1 cellular context compared by ENCODE assay signal in the genomic region with DNA sequence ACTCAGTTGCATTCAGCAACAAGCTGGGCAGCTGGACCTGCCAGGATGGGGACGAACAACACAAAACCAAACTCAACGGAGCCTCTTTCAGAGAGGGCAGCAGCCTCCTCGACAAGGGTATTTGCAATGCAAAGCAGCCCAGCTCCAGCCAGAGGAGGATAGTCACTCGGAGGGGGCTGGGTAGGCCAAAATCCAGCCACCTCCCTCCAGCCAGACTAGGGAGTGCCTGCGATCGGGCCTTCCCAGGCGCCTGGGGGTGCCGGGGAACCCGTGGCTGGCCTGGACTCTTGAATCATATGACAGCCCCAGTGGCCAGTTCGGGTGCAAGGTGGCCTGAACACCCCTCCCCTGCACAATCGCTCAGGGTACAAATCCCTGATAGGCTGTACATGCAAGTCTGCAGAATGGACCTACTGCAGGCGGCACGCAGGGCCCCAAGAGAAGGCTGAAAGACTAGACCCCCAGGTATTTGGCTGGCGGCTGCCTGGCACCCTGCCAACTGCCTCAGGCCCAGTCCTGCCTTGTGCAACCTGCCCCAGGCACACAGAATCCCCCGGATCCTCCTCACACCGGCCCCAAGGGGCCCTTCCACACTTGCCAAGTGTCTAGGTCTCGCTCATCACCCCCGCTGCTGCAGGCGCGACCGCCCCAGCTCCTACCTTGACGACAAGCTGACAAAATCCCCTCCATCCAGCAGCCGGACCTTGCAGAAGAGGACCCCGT.
A peak's percentile ranks its signal among the peaks of the same experiment; 100 is the strongest.
TF ChIP-seq lines count a peak whose summit lies in the region.

No MANE protein-coding gene starts in this region.

TF ChIP-seq in HepG2, 621 proteins besides CTCF, POLR2A, EP300 and RAD21 (continued from another document and continues in another):
- TF ChIP-seq, protein P1, sequence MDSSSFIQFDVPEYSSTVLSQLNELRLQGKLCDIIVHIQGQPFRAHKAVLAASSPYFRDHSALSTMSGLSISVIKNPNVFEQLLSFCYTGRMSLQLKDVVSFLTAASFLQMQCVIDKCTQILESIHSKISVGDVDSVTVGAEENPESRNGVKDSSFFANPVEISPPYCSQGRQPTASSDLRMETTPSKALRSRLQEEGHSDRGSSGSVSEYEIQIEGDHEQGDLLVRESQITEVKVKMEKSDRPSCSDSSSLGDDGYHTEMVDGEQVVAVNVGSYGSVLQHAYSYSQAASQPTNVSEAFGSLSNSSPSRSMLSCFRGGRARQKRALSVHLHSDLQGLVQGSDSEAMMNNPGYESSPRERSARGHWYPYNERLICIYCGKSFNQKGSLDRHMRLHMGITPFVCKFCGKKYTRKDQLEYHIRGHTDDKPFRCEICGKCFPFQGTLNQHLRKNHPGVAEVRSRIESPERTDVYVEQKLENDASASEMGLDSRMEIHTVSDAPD (CRISPR knock-in tag; IDR thresholded peaks at IDR 0.05), result no peak
- peak; percentile 24; the same call in 1 of the 2 replicates for TF ChIP-seq ZNF230 (CRISPR knock-in tag; IDR thresholded peaks at IDR 0.05)
- TF ChIP-seq ZNF776 (CRISPR knock-in tag; IDR thresholded peaks at IDR 0.05), result no peak
- TF ChIP-seq, protein P2, sequence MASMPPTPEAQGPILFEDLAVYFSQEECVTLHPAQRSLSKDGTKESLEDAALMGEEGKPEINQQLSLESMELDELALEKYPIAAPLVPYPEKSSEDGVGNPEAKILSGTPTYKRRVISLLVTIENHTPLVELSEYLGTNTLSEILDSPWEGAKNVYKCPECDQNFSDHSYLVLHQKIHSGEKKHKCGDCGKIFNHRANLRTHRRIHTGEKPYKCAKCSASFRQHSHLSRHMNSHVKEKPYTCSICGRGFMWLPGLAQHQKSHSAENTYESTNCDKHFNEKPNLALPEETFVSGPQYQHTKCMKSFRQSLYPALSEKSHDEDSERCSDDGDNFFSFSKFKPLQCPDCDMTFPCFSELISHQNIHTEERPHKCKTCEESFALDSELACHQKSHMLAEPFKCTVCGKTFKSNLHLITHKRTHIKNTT (CRISPR knock-in tag; IDR thresholded peaks at IDR 0.05), result no peak
- TF ChIP-seq PAX8 (CRISPR knock-in tag; IDR thresholded peaks at IDR 0.05; ENCODE audit: borderline replicate concordance), result no peak
- TF ChIP-seq ZBTB1 (CRISPR knock-in tag; IDR thresholded peaks at IDR 0.05; ENCODE audit: borderline replicate concordance), result no peak
- TF ChIP-seq FOXK1 (CRISPR knock-in tag; IDR thresholded peaks at IDR 0.05; ENCODE audit: borderline replicate concordance, low read depth), result no peak
- TF ChIP-seq YY1 (IDR thresholded peaks at IDR 0.05; ENCODE audit: insufficient read depth, insufficient replicate concordance, low read depth, low read length), result no peak
- TF ChIP-seq SSRP1 (CRISPR knock-in tag; IDR thresholded peaks at IDR 0.05), result no peak
- TF ChIP-seq SP1 (IDR thresholded peaks at IDR 0.05), result no peak
- TF ChIP-seq SP1 (CRISPR knock-in tag; IDR thresholded peaks at IDR 0.05), result no peak
- TF ChIP-seq, protein P3, sequence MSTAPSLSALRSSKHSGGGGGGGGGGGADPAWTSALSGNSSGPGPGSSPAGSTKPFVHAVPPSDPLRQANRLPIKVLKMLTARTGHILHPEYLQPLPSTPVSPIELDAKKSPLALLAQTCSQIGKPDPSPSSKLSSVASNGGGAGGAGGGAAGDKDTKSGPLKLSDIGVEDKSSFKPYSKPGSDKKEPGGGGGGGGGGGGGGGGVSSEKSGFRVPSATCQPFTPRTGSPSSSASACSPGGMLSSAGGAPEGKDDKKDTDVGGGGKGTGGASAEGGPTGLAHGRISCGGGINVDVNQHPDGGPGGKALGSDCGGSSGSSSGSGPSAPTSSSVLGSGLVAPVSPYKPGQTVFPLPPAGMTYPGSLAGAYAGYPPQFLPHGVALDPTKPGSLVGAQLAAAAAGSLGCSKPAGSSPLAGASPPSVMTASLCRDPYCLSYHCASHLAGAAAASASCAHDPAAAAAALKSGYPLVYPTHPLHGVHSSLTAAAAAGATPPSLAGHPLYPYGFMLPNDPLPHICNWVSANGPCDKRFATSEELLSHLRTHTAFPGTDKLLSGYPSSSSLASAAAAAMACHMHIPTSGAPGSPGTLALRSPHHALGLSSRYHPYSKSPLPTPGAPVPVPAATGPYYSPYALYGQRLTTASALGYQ (CRISPR knock-in tag; IDR thresholded peaks at IDR 0.05), result no peak
- no peak for TF ChIP-seq POLR2AphosphoS5 (IDR thresholded peaks at IDR 0.05; ENCODE audit: low read depth, low read length)
- no peak; the same call in 1 of the 2 replicates for TF ChIP-seq KAT8 (CRISPR knock-in tag; IDR thresholded peaks at IDR 0.05)
- no peak for TF ChIP-seq ATF1 (CRISPR knock-in tag; IDR thresholded peaks at IDR 0.05)
- no peak for TF ChIP-seq ZNF75D (CRISPR knock-in tag; IDR thresholded peaks at IDR 0.05; ENCODE audit: borderline replicate concordance)
- TF ChIP-seq NFE2L1 (CRISPR knock-in tag; IDR thresholded peaks at IDR 0.05; ENCODE audit: borderline replicate concordance), result no peak
- TF ChIP-seq, protein P4, sequence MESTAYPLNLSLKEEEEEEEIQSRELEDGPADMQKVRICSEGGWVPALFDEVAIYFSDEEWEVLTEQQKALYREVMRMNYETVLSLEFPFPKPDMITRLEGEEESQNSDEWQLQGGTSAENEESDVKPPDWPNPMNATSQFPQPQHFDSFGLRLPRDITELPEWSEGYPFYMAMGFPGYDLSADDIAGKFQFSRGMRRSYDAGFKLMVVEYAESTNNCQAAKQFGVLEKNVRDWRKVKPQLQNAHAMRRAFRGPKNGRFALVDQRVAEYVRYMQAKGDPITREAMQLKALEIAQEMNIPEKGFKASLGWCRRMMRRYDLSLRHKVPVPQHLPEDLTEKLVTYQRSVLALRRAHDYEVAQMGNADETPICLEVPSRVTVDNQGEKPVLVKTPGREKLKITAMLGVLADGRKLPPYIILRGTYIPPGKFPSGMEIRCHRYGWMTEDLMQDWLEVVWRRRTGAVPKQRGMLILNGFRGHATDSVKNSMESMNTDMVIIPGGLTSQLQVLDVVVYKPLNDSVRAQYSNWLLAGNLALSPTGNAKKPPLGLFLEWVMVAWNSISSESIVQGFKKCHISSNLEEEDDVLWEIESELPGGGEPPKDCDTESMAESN (CRISPR knock-in tag; conservative IDR thresholded peaks at IDR 0.05), result 0 out of 2 replicates have a peak, but pooled peaks have one; percentile 36
- peak; percentile 45; the same call in 1 of the 2 replicates for TF ChIP-seq NCOA1 (CRISPR knock-in tag; IDR thresholded peaks at IDR 0.05)
- TF ChIP-seq ZNF652 (CRISPR knock-in tag; IDR thresholded peaks at IDR 0.05; ENCODE audit: borderline replicate concordance, low read depth), result no peak
- no peak for TF ChIP-seq ZNF343 (CRISPR knock-in tag; IDR thresholded peaks at IDR 0.05)
- no peak for TF ChIP-seq NR2C2 (CRISPR knock-in tag; IDR thresholded peaks at IDR 0.05; ENCODE audit: borderline replicate concordance)
- no peak for TF ChIP-seq ZNF552 (CRISPR knock-in tag; IDR thresholded peaks at IDR 0.05; ENCODE audit: borderline replicate concordance)
- no peak for TF ChIP-seq SMC3 (IDR thresholded peaks at IDR 0.05; ENCODE audit: low read length)
- TF ChIP-seq MTA3 (CRISPR knock-in tag; IDR thresholded peaks at IDR 0.05), result no peak
- 0 out of 2 replicates have a peak, but pooled peaks have one; percentile 29 for TF ChIP-seq MAZ (IDR thresholded peaks at IDR 0.05; ENCODE audit: borderline replicate concordance, low read depth, low read length)
- 0 out of 2 replicates have a peak, but pooled peaks have one; percentile 11 for TF ChIP-seq MAZ (CRISPR knock-in tag; IDR thresholded peaks at IDR 0.05; ENCODE audit: low read depth)
- 0 out of 2 replicates have a peak, but pooled peaks have one; percentile 22 for TF ChIP-seq DMAP1 (CRISPR knock-in tag; IDR thresholded peaks at IDR 0.05)
- TF ChIP-seq, protein P5, sequence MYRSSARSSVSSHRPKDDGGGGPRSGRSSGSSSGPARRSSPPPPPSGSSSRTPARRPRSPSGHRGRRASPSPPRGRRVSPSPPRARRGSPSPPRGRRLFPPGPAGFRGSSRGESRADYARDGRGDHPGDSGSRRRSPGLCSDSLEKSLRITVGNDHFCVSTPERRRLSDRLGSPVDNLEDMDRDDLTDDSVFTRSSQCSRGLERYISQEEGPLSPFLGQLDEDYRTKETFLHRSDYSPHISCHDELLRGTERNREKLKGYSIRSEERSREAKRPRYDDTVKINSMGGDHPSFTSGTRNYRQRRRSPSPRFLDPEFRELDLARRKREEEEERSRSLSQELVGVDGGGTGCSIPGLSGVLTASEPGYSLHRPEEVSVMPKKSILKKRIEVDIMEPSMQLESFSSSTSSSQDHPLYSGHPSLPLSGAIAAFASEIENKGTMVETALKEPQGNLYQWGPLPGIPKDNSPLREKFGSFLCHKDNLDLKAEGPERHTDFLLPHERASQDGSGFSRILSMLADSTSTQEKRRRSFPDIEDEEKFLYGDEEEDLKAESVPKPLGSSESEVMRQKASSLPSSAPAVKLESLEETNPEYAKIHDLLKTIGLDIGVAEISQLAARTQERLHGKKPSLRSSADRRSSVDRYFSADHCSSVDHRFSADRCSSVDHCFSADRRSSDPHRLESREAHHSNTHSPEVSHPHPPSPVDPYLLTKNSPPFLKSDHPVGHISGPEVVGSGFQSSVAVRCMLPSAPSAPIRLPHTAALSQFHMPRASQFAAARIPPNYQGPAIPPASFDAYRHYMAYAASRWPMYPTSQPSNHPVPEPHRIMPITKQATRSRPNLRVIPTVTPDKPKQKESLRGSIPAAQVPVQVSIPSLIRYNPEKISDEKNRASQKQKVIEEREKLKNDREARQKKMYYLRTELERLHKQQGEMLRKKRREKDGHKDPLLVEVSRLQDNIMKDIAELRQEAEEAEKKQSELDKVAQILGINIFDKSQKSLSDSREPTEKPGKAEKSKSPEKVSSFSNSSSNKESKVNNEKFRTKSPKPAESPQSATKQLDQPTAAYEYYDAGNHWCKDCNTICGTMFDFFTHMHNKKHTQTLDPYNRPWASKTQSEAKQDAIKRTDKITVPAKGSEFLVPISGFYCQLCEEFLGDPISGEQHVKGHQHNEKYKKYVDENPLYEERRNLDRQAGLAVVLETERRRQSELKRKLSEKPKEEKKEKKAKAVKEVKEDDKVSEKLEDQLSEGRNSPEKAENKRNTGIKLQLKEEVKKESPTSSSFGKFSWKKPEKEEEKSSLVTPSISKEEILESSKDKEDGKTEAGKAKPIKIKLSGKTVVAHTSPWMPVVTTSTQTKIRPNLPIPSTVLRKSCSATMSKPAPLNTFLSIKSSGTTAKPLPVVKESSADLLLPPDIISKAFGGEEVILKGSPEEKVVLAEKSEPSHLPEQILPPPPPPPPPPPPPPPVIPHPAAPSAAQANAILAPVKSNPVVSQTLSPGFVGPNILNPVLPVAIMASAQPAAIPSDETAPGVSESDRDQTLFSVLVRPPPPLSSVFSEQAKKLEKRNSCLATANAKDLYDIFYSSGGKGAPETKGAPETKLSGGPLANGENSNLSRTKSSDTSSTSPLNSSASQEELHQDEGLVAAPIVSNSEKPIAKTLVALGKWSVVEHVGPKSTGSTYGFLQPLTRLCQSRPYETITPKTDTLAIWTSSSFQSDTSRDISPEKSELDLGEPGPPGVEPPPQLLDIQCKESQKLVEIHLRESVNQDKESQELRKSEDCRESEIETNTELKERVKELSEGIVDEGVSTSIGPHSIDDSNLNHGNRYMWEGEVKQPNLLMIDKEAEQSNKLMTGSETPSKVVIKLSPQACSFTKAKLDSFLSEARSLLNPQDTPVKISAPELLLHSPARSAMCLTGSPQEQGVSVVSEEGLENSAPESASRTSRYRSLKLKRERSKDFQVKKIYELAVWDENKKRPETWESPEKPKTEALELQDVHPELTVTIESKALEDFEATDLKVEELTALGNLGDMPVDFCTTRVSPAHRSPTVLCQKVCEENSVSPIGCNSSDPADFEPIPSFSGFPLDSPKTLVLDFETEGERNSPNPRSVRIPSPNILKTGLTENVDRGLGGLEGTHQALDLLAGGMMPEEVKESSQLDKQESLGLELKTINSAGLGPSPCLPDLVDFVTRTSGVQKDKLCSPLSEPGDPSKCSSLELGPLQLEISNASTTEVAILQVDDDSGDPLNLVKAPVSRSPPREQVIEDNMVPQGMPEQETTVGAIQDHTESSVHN (CRISPR knock-in tag; IDR thresholded peaks at IDR 0.05), result no peak
- TF ChIP-seq, protein P6, sequence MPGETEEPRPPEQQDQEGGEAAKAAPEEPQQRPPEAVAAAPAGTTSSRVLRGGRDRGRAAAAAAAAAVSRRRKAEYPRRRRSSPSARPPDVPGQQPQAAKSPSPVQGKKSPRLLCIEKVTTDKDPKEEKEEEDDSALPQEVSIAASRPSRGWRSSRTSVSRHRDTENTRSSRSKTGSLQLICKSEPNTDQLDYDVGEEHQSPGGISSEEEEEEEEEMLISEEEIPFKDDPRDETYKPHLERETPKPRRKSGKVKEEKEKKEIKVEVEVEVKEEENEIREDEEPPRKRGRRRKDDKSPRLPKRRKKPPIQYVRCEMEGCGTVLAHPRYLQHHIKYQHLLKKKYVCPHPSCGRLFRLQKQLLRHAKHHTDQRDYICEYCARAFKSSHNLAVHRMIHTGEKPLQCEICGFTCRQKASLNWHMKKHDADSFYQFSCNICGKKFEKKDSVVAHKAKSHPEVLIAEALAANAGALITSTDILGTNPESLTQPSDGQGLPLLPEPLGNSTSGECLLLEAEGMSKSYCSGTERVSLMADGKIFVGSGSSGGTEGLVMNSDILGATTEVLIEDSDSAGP (CRISPR knock-in tag; IDR thresholded peaks at IDR 0.05; ENCODE audit: borderline replicate concordance), result peak; percentile 39; the same call in 1 of the 2 replicates
- no peak for TF ChIP-seq ZNF577 (CRISPR knock-in tag; IDR thresholded peaks at IDR 0.05; ENCODE audit: borderline replicate concordance, low read depth)
- no peak for TF ChIP-seq ATM (IDR thresholded peaks at IDR 0.05; ENCODE audit: borderline replicate concordance)
- no peak for TF ChIP-seq HMGA1 (CRISPR knock-in tag; conservative IDR thresholded peaks at IDR 0.05)
- 0 out of 2 replicates have a peak, but pooled peaks have one; percentile 13 for TF ChIP-seq MEF2D (CRISPR knock-in tag; IDR thresholded peaks at IDR 0.05)
- peak; percentile 15 for TF ChIP-seq JARID2 (CRISPR knock-in tag; IDR thresholded peaks at IDR 0.05; ENCODE audit: insufficient replicate concordance)
- no peak for TF ChIP-seq KDM2A (CRISPR knock-in tag; IDR thresholded peaks at IDR 0.05; ENCODE audit: borderline replicate concordance, low read depth)
- TF ChIP-seq, protein P7, sequence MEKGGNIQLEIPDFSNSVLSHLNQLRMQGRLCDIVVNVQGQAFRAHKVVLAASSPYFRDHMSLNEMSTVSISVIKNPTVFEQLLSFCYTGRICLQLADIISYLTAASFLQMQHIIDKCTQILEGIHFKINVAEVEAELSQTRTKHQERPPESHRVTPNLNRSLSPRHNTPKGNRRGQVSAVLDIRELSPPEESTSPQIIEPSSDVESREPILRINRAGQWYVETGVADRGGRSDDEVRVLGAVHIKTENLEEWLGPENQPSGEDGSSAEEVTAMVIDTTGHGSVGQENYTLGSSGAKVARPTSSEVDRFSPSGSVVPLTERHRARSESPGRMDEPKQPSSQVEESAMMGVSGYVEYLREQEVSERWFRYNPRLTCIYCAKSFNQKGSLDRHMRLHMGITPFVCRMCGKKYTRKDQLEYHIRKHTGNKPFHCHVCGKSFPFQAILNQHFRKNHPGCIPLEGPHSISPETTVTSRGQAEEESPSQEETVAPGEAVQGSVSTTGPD (CRISPR knock-in tag; IDR thresholded peaks at IDR 0.05), result no peak
- 0 out of 2 replicates have a peak, but pooled peaks have one; percentile 10 for TF ChIP-seq HDAC2 (CRISPR knock-in tag; IDR thresholded peaks at IDR 0.05)
- no peak for TF ChIP-seq NFYC (CRISPR knock-in tag; IDR thresholded peaks at IDR 0.05)
- TF ChIP-seq, protein P8, sequence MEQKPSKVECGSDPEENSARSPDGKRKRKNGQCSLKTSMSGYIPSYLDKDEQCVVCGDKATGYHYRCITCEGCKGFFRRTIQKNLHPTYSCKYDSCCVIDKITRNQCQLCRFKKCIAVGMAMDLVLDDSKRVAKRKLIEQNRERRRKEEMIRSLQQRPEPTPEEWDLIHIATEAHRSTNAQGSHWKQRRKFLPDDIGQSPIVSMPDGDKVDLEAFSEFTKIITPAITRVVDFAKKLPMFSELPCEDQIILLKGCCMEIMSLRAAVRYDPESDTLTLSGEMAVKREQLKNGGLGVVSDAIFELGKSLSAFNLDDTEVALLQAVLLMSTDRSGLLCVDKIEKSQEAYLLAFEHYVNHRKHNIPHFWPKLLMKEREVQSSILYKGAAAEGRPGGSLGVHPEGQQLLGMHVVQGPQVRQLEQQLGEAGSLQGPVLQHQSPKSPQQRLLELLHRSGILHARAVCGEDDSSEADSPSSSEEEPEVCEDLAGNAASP (CRISPR knock-in tag; IDR thresholded peaks at IDR 0.05; ENCODE audit: borderline replicate concordance), result 0 out of 2 replicates have a peak, but pooled peaks have one; percentile 2
